ENCODE assay signal across 1 cellular context in the genomic region with DNA sequence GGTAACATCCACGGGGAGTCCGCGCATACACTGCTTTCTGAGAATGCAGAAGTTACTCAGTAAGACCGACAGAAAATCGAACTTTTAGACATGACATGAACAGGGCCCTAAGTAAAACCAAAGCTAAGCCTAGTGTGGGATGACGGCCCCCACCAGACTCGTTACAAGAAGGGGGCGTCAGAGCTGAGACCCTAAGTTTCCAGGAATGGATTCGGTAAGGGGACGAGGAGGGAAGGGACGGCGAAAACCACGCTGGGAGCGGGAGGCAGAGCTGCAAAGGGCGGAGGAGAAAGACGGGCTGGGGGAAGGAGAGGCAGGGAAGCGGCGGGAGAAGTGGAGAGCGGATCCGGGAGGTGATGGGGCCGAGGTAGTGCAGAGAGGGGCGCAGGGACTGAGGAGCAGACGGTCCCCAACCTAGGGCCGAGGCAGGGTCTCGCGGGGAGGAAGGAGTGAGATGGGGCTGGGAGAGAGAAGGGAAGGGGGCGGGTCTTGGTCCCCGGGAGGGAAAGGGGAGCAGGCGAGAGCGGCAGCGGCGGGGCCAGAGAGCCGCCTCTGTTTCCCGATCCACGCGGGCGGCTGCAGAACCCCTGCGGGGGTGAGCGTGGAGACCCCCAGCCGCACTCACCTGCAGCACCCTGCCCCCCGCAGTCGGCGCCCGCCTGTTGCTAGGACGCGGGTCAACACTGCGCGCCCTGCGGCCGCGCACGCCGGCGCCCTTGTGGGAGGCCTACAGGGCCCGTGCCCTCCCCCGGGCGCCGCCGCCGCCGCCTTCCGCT.
A peak's percentile ranks its signal among the peaks of the same experiment; 100 is the strongest.
TF ChIP-seq lines count a peak whose summit lies in the region.

No MANE protein-coding gene starts in this region.

TF ChIP-seq in HEK293, 187 proteins besides CTCF, POLR2A, EP300 and RAD21 (continued from another document and continues in another):
- TF ChIP-seq, protein P1, sequence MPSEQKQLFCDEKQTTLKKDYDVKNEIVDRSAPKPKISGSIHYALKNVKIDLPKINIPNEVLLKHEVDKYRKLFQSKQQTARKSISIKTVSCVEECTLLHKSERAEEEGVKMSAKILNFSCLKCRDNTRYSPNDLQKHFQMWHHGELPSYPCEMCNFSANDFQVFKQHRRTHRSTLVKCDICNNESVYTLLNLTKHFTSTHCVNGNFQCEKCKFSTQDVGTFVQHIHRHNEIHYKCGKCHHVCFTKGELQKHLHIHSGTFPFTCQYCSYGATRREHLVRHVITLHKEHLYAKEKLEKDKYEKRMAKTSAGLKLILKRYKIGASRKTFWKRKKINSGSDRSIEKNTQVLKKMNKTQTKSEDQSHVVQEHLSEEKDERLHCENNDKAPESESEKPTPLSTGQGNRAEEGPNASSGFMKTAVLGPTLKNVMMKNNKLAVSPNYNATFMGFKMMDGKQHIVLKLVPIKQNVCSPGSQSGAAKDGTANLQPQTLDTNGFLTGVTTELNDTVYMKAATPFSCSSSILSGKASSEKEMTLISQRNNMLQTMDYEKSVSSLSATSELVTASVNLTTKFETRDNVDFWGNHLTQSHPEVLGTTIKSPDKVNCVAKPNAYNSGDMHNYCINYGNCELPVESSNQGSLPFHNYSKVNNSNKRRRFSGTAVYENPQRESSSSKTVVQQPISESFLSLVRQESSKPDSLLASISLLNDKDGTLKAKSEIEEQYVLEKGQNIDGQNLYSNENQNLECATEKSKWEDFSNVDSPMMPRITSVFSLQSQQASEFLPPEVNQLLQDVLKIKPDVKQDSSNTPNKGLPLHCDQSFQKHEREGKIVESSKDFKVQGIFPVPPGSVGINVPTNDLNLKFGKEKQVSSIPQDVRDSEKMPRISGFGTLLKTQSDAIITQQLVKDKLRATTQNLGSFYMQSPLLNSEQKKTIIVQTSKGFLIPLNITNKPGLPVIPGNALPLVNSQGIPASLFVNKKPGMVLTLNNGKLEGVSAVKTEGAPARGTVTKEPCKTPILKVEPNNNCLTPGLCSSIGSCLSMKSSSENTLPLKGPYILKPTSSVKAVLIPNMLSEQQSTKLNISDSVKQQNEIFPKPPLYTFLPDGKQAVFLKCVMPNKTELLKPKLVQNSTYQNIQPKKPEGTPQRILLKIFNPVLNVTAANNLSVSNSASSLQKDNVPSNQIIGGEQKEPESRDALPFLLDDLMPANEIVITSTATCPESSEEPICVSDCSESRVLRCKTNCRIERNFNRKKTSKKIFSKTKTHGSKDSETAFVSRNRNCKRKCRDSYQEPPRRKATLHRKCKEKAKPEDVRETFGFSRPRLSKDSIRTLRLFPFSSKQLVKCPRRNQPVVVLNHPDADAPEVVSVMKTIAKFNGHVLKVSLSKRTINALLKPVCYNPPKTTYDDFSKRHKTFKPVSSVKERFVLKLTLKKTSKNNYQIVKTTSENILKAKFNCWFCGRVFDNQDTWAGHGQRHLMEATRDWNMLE (tag by site-specific recombination; conservative IDR thresholded peaks at IDR 0.05; ENCODE audit: low read depth), result no peak
- no peak for TF ChIP-seq ZNF132 (tag by site-specific recombination; IDR thresholded peaks at IDR 0.05; ENCODE audit: borderline replicate concordance)
- TF ChIP-seq, protein P2, sequence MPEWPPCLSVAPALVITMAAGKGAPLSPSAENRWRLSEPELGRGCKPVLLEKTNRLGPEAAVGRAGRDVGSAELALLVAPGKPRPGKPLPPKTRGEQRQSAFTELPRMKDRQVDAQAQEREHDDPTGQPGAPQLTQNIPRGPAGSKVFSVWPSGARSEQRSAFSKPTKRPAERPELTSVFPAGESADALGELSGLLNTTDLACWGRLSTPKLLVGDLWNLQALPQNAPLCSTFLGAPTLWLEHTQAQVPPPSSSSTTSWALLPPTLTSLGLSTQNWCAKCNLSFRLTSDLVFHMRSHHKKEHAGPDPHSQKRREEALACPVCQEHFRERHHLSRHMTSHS (tag by site-specific recombination; IDR thresholded peaks at IDR 0.05), result no peak
- TF ChIP-seq, protein P3, sequence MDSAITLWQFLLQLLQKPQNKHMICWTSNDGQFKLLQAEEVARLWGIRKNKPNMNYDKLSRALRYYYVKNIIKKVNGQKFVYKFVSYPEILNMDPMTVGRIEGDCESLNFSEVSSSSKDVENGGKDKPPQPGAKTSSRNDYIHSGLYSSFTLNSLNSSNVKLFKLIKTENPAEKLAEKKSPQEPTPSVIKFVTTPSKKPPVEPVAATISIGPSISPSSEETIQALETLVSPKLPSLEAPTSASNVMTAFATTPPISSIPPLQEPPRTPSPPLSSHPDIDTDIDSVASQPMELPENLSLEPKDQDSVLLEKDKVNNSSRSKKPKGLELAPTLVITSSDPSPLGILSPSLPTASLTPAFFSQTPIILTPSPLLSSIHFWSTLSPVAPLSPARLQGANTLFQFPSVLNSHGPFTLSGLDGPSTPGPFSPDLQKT (IDR thresholded peaks at IDR 0.05; ENCODE audit: borderline replicate concordance, low read depth, low read length), result no peak
- TF ChIP-seq, protein P4, sequence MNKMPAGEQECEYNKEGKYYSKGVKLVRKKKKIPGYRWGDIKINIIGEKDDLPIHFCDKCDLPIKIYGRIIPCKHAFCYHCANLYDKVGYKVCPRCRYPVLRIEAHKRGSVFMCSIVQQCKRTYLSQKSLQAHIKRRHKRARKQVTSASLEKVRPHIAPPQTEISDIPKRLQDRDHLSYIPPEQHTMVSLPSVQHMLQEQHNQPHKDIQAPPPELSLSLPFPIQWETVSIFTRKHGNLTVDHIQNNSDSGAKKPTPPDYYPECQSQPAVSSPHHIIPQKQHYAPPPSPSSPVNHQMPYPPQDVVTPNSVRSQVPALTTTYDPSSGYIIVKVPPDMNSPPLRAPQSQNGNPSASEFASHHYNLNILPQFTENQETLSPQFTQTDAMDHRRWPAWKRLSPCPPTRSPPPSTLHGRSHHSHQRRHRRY (tag by site-specific recombination; IDR thresholded peaks at IDR 0.05), result peak; percentile 26; the same call in 1 of the 2 replicates
- TF ChIP-seq ZNF16 (tag by site-specific recombination; IDR thresholded peaks at IDR 0.05; ENCODE audit: low read depth), result no peak
- TF ChIP-seq ZNF335 (tag by site-specific recombination; conservative IDR thresholded peaks at IDR 0.05), result peak; percentile 79
- no peak for TF ChIP-seq ZNF514 (tag by site-specific recombination; IDR thresholded peaks at IDR 0.05)
- TF ChIP-seq MZF1 (tag by site-specific recombination; IDR thresholded peaks at IDR 0.05; ENCODE audit: borderline replicate concordance), result peak; percentile 38
- TF ChIP-seq, protein P5, sequence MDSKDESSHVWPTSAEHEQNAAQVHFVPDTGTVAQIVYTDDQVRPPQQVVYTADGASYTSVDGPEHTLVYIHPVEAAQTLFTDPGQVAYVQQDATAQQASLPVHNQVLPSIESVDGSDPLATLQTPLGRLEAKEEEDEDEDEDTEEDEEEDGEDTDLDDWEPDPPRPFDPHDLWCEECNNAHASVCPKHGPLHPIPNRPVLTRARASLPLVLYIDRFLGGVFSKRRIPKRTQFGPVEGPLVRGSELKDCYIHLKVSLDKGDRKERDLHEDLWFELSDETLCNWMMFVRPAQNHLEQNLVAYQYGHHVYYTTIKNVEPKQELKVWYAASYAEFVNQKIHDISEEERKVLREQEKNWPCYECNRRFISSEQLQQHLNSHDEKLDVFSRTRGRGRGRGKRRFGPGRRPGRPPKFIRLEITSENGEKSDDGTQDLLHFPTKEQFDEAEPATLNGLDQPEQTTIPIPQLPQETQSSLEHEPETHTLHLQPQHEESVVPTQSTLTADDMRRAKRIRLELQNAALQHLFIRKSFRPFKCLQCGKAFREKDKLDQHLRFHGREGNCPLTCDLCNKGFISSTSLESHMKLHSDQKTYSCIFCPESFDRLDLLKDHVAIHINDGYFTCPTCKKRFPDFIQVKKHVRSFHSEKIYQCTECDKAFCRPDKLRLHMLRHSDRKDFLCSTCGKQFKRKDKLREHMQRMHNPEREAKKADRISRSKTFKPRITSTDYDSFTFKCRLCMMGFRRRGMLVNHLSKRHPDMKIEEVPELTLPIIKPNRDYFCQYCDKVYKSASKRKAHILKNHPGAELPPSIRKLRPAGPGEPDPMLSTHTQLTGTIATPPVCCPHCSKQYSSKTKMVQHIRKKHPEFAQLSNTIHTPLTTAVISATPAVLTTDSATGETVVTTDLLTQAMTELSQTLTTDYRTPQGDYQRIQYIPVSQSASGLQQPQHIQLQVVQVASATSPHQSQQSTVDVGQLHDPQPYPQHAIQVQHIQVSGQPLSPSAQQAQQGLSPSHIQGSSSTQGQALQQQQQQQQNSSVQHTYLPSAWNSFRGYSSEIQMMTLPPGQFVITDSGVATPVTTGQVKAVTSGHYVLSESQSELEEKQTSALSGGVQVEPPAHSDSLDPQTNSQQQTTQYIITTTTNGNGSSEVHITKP (tag by site-specific recombination; IDR thresholded peaks at IDR 0.05), result peak; percentile 92
- TF ChIP-seq ZNF670 (tag by site-specific recombination; IDR thresholded peaks at IDR 0.05; ENCODE audit: low read depth), result no peak
- TF ChIP-seq, protein P6, sequence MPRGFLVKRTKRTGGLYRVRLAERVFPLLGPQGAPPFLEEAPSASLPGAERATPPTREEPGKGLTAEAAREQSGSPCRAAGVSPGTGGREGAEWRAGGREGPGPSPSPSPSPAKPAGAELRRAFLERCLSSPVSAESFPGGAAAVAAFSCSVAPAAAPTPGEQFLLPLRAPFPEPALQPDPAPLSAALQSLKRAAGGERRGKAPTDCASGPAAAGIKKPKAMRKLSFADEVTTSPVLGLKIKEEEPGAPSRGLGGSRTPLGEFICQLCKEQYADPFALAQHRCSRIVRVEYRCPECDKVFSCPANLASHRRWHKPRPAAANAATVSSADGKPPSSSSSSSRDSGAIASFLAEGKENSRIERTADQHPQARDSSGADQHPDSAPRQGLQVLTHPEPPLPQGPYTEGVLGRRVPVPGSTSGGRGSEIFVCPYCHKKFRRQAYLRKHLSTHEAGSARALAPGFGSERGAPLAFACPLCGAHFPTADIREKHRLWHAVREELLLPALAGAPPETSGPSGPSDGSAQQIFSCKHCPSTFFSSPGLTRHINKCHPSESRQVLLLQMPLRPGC (tag by site-specific recombination; IDR thresholded peaks at IDR 0.05), result no peak
- TF ChIP-seq, protein P7, sequence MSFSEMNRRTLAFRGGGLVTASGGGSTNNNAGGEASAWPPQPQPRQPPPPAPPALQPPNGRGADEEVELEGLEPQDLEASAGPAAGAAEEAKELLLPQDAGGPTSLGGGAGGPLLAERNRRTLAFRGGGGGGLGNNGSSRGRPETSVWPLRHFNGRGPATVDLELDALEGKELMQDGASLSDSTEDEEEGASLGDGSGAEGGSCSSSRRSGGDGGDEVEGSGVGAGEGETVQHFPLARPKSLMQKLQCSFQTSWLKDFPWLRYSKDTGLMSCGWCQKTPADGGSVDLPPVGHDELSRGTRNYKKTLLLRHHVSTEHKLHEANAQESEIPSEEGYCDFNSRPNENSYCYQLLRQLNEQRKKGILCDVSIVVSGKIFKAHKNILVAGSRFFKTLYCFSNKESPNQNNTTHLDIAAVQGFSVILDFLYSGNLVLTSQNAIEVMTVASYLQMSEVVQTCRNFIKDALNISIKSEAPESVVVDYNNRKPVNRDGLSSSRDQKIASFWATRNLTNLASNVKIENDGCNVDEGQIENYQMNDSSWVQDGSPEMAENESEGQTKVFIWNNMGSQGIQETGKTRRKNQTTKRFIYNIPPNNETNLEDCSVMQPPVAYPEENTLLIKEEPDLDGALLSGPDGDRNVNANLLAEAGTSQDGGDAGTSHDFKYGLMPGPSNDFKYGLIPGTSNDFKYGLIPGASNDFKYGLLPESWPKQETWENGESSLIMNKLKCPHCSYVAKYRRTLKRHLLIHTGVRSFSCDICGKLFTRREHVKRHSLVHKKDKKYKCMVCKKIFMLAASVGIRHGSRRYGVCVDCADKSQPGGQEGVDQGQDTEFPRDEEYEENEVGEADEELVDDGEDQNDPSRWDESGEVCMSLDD (tag by site-specific recombination; IDR thresholded peaks at IDR 0.05), result peak; percentile 94
- TF ChIP-seq ZNF626 (tag by site-specific recombination; IDR thresholded peaks at IDR 0.05), result peak; percentile 33; the same call in 1 of the 2 replicates
- TF ChIP-seq ZNF274 (IDR thresholded peaks at IDR 0.05; ENCODE audit: low read length), result no peak
- TF ChIP-seq ZNF274 (tag by site-specific recombination; IDR thresholded peaks at IDR 0.05; ENCODE audit: borderline replicate concordance), result no peak
- TF ChIP-seq KLF8 (tag by site-specific recombination; IDR thresholded peaks at IDR 0.05), result peak; percentile 69; the same call in 1 of the 2 replicates
- peak; percentile 97 for TF ChIP-seq ZNF366 (tag by site-specific recombination; conservative IDR thresholded peaks at IDR 0.05)
- peak; percentile 100 for TF ChIP-seq ZBTB48 (tag by site-specific recombination; IDR thresholded peaks at IDR 0.05)
- peak; percentile 50; the same call in 1 of the 2 replicates for TF ChIP-seq ZNF596 (tag by site-specific recombination; IDR thresholded peaks at IDR 0.05)
- no peak for TF ChIP-seq ZNF416 (tag by site-specific recombination; IDR thresholded peaks at IDR 0.05)
- TF ChIP-seq HOXA7 (CRISPR knock-in tag; IDR thresholded peaks at IDR 0.05; ENCODE audit: borderline replicate concordance), result no peak
- TF ChIP-seq ZSCAN30 (tag by site-specific recombination; IDR thresholded peaks at IDR 0.05), result peak; percentile 89
- TF ChIP-seq ZNF174 (tag by site-specific recombination; IDR thresholded peaks at IDR 0.05), result no peak
- TF ChIP-seq ZNF354C (tag by site-specific recombination; IDR thresholded peaks at IDR 0.05; ENCODE audit: borderline replicate concordance, low read depth), result no peak
- TF ChIP-seq SETDB1 (IDR thresholded peaks at IDR 0.05; ENCODE audit: insufficient read length, low read length), result no peak
- TF ChIP-seq ZNF830 (tag by site-specific recombination; IDR thresholded peaks at IDR 0.05; ENCODE audit: low read depth), result no peak
- TF ChIP-seq, protein P8, sequence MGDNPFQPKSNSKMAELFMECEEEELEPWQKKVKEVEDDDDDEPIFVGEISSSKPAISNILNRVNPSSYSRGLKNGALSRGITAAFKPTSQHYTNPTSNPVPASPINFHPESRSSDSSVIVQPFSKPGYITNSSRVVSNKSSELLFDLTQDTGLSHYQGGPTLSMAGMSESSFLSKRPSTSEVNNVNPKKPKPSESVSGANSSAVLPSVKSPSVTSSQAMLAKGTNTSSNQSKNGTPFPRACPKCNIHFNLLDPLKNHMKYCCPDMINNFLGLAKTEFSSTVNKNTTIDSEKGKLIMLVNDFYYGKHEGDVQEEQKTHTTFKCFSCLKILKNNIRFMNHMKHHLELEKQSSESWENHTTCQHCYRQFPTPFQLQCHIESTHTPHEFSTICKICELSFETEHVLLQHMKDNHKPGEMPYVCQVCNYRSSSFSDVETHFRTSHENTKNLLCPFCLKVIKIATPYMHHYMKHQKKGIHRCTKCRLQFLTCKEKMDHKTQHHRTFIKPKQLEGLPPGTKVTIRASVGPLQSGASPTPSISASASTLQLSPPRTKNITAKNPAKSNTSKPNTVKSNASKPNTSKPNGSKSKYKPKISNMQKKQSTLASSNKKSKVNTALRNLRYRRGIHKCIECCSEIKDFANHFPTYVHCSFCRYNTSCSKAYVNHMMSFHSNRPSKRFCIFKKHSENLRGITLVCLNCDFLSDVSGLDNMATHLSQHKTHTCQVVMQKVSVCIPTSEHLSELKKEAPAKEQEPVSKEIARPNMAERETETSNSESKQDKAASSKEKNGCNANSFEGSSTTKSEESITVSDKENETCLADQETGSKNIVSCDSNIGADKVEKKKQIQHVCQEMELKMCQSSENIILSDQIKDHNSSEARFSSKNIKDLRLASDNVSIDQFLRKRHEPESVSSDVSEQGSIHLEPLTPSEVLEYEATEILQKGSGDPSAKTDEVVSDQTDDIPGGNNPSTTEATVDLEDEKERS (tag by site-specific recombination; IDR thresholded peaks at IDR 0.05), result no peak
- no peak for TF ChIP-seq RBAK (tag by site-specific recombination; IDR thresholded peaks at IDR 0.05)
- TF ChIP-seq GLI4 (tag by site-specific recombination; IDR thresholded peaks at IDR 0.05), result peak; percentile 71
- no peak for TF ChIP-seq ZNF777 (tag by site-specific recombination; IDR thresholded peaks at IDR 0.05; ENCODE audit: borderline replicate concordance)
- no peak for TF ChIP-seq ZNF792 (tag by site-specific recombination; IDR thresholded peaks at IDR 0.05)
- TF ChIP-seq SCRT1 (tag by site-specific recombination; IDR thresholded peaks at IDR 0.05; ENCODE audit: borderline replicate concordance), result no peak
- no peak for TF ChIP-seq ZNF585B (tag by site-specific recombination; IDR thresholded peaks at IDR 0.05)
